Comparison of ENCODE assay signal across 8 cellular contexts in genomic region chr2:101473581-101473910, GRCh38. TPM values are rescaled to one million over a fixed set of nuclear protein-coding genes. Genes with fewer than 3 reads are reported as not detected.
DNase-seq lines count a peak whose midpoint lies in the region.

No MANE protein-coding gene starts in this region.

- H3K9me3 Mint-ChIP-seq in activated naive CD8-positive, alpha-beta T cell treated with anti-CD3 and anti-CD28 coated beads for 36 hours: no peaks in the 10 kb centered on the region

- peak overlapping the region; percentile 73 for H3K4me3 Mint-ChIP-seq in activated naive CD8-positive, alpha-beta T cell treated with anti-CD3 and anti-CD28 coated beads for 36 hours

- peak overlapping the region; percentile 22 for H3K4me3 ChIP-seq in HAP-1
- peak overlapping the region; percentile 58 for H3K4me3 ChIP-seq in iPS-18a (ENCODE audit: low read length)
- peak overlapping the region; percentile 73 for H3K4me3 ChIP-seq in skeletal muscle satellite cell (ENCODE audit: low read length)

- no peaks in the 10 kb centered on the region for H3K9me3 ChIP-seq in HAP-1
- no peaks in the 10 kb centered on the region for H3K9me3 ChIP-seq in iPS-18a (ENCODE audit: control insufficient read depth, low read depth, low read length)
- no peaks in the 10 kb centered on the region for H3K9me3 ChIP-seq in skeletal muscle satellite cell (replicated peaks; ENCODE audit: low read length)

- H3K27ac Mint-ChIP-seq in activated naive CD8-positive, alpha-beta T cell treated with anti-CD3 and anti-CD28 coated beads for 36 hours: no peak overlapping the region

- H3K9ac ChIP-seq in iPS-18a (ENCODE audit: low read length): peak overlapping the region; percentile 42
- peak overlapping the region; percentile 90 for H3K9ac ChIP-seq in skeletal muscle satellite cell (ENCODE audit: low read depth, low read length)

- H3K4me2 ChIP-seq in skeletal muscle satellite cell (ENCODE audit: low read length): peak overlapping the region; percentile 90

- H3K27me3 Mint-ChIP-seq in activated naive CD8-positive, alpha-beta T cell treated with anti-CD3 and anti-CD28 coated beads for 36 hours: no peaks in the 10 kb centered on the region

- no peaks in the 10 kb centered on the region for H3K27me3 ChIP-seq in HAP-1 (ENCODE audit: low read depth)
- H3K27me3 ChIP-seq in iPS-18a (ENCODE audit: control insufficient read depth, insufficient read depth, low read length): peaks cover 27% of the 10 kb centered on the region
- H3K27me3 ChIP-seq in skeletal muscle satellite cell (ENCODE audit: control insufficient read depth, insufficient read depth, low read length): no peaks in the 10 kb centered on the region

- in situ Hi-C loops in HAP-1 (cut with MboI; ENCODE audit: low sequenced_read_pairs): no loop called here

- H3K4me1 ChIP-seq in HAP-1 (peaks cover 11% of the 10 kb centered on the region), iPS-18a (ENCODE audit: control insufficient read depth, low read depth, low read length) (peaks cover 12% of the 10 kb centered on the region), skeletal muscle satellite cell (ENCODE audit: control insufficient read depth, insufficient read depth, low read length) (peaks cover 25% of the 10 kb centered on the region)

- no peak overlapping the region for H3K27ac ChIP-seq in iPS-18a (ENCODE audit: low read length)

- DNase-seq in HAP-1 (ENCODE audit: low spot score in 2 of 2): no peak
- DNase-seq in activated naive CD8-positive, alpha-beta T cell treated with anti-CD3 and anti-CD28 coated beads for 36 hours: no peak
- no peak for DNase-seq in stimulated activated CD4-positive, alpha-beta T cell treated with anti-CD3 and anti-CD28 coated beads, Interleukin-2, amount 100 ng/mL, for 48 hours
- DNase-seq in NCI-H2196 treated with DMSO at 0.1 percent for 48 hours (lab: John Stamatoyannopoulos, UW; ENCODE audit: unreplicated experiment): no peak
- no peak for DNase-seq in NCI-H226
- DNase-seq in activated CD4-positive, CD25-positive, alpha-beta regulatory T cell (lab: John Stamatoyannopoulos, UW): no peak

- H3K36me3 Mint-ChIP-seq in activated naive CD8-positive, alpha-beta T cell treated with anti-CD3 and anti-CD28 coated beads for 36 hours: no peaks in the 10 kb centered on the region

- H3K4me1 Mint-ChIP-seq in activated naive CD8-positive, alpha-beta T cell treated with anti-CD3 and anti-CD28 coated beads for 36 hours: peaks cover 12% of the 10 kb centered on the region

- H3K36me3 ChIP-seq in HAP-1 (replicated peaks): no peaks in the 10 kb centered on the region
- no peaks in the 10 kb centered on the region for H3K36me3 ChIP-seq in iPS-18a (ENCODE audit: control insufficient read depth, low read depth, low read length)
- H3K36me3 ChIP-seq in skeletal muscle satellite cell (ENCODE audit: insufficient read depth, low read length): no peaks in the 10 kb centered on the region

RNA-seq across cellular contexts. Expression of gene RFX8, which starts 1.4 kb away (rescaled TPM):
- total RNA-seq in activated naive CD8-positive, alpha-beta T cell treated with anti-CD3 and anti-CD28 coated beads for 36 hours: not detected
- 11.7 and 13.5 TPM in 2 replicates for total RNA-seq in skeletal muscle satellite cell (2012; rRNA removed)

Comparison
In these comparisons a context has a peak if more than half of its experiments do, and no peak if none do; other contexts are left out.
1. H3K4me3 ChIP-seq: peak in every context shown above with its lines; median percentile 73 in skeletal muscle satellite cell; 58 in iPS-18a; 22 in HAP-1.